ENCODE assay signal across 18 cellular contexts in the genomic region with DNA sequence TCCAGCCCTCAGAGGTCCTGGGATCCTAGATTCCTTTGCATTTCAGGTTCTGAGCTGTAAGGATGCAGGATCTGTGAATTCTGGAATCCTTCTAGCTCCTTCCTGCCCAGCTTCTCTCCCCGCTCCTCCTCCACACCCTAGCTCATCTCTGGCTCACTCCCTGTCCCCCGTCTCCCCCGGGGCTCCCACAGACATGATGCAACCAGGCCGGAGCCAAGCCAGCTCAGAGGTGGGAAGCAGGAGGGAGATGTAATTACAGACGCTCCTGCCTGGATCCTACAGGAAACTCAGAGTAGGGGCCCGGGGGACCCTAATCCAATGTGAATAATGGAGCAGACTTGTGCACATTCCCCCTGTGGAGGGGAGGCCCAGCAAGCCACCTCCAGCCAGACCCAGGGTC. TPM values are rescaled to one million over a fixed set of nuclear protein-coding genes. Genes with fewer than 3 reads are reported as not detected.
DNase-seq lines count a peak whose midpoint lies in the region; ATAC-seq and TF ChIP-seq lines count a peak whose summit lies in the region.
"Had no signal": no experiment of that assay in that cellular context is flagged by ENCODE, and none has a peak within 500 bp of the region (broad histone marks: within the 10 kb centered on the region; RNA-seq: fewer than 3 reads in every experiment).

No MANE protein-coding gene starts in this region.

- H3K27me3 Mint-ChIP-seq in activated T-cell treated with anti-CD3 and anti-CD28 coated beads, Interleukin-2, amount 50 U/mL, for 72 hours (ENCODE audit: low read depth): no peaks in the 10 kb centered on the region
- peaks cover 25 to 71% of the 10 kb centered on the region in 2 donors for H3K27me3 Mint-ChIP-seq in effector memory CD8-positive, alpha-beta T cell

- DNase-seq in EH (ENCODE audit: low read depth) (peak; percentile 84), RPMI7951 (ENCODE audit: low read depth) (peak; percentile 49), fibroblast of mammary gland (ENCODE audit: low read depth) (peak; percentile 72), sciatic nerve (ENCODE audit: low spot score) (no peak), DMS79 treated with DMSO at 0.1 percent for 48 hours (lab: John Stamatoyannopoulos, UW) (no peak)
- no peak for DNase-seq in activated T-cell treated with anti-CD3 and anti-CD28 coated beads, Interleukin-2, amount 50 U/mL, for 72 hours
- no peak for DNase-seq in effector memory CD8-positive, alpha-beta T cell
- DNase-seq: amniotic stem cell, DND-41, NCI-H526 treated with DMSO at 0.1 percent for 48 hours, RPMI8226 had no signal

- no peak for TF ChIP-seq CTCF in fibroblast of mammary gland (conservative IDR thresholded peaks at IDR 0.05; ENCODE audit: control insufficient read depth, insufficient read depth, low read depth, low read length)

- H3K9me3 Mint-ChIP-seq in activated T-cell treated with anti-CD3 and anti-CD28 coated beads, Interleukin-2, amount 50 U/mL, for 72 hours: no peaks in the 10 kb centered on the region
- H3K9me3 Mint-ChIP-seq in effector memory CD8-positive, alpha-beta T cell: no peaks in the 10 kb centered on the region
- H3K9me3 Mint-ChIP-seq: activated T-helper 1 cell treated with anti-CD3 and anti-CD28 coated beads, Interleukin-12 subunit alpha, Interleukin-12 subunit beta, Interleukin-2, Interleukin-4 antibody, amounts not matched to agents 30 ng/mL and 10 ng/mL and 1 ng/mL, durations not matched to agents 14 hours and 24 hours and 36 hours had no signal

- H3K27ac Mint-ChIP-seq in activated T-cell treated with anti-CD3 and anti-CD28 coated beads, Interleukin-2, amount 50 U/mL, for 72 hours: no peak overlapping the region
- H3K27ac Mint-ChIP-seq in effector memory CD8-positive, alpha-beta T cell: no peak overlapping the region
- H3K27ac Mint-ChIP-seq: activated T-helper 1 cell treated with anti-CD3 and anti-CD28 coated beads, Interleukin-12 subunit alpha, Interleukin-12 subunit beta, Interleukin-2, Interleukin-4 antibody, amounts not matched to agents 30 ng/mL and 10 ng/mL and 1 ng/mL, durations not matched to agents 14 hours and 24 hours and 36 hours had no signal

- ATAC-seq in sciatic nerve (peak; percentile 33), HG03521 (IDR thresholded peaks at IDR 0.05; ENCODE audit: unreplicated experiment) (no peak)
- no peak for ATAC-seq in activated T-cell treated with anti-CD3 and anti-CD28 coated beads, Interleukin-2, amount 50 U/mL, for 72 hours (replicated peaks in 1 of 2)
- no peak for ATAC-seq in effector memory CD8-positive, alpha-beta T cell (replicated peaks)

- peaks cover 21% of the 10 kb centered on the region for H3K4me1 Mint-ChIP-seq in activated T-cell treated with anti-CD3 and anti-CD28 coated beads, Interleukin-2, amount 50 U/mL, for 72 hours (ENCODE audit: low read depth)
- peaks cover 12 to 14% of the 10 kb centered on the region in 2 donors for H3K4me1 Mint-ChIP-seq in effector memory CD8-positive, alpha-beta T cell (ENCODE audit: low read depth in 2 of 2)

- intact Hi-C loops in sciatic nerve (cut with DNase I): no loop called here

- no peak overlapping the region for H3K4me3 Mint-ChIP-seq in activated T-cell treated with anti-CD3 and anti-CD28 coated beads, Interleukin-2, amount 50 U/mL, for 72 hours
- H3K4me3 Mint-ChIP-seq in effector memory CD8-positive, alpha-beta T cell: no peak overlapping the region
- H3K4me3 Mint-ChIP-seq: activated T-helper 1 cell treated with anti-CD3 and anti-CD28 coated beads, Interleukin-12 subunit alpha, Interleukin-12 subunit beta, Interleukin-2, Interleukin-4 antibody, amounts not matched to agents 30 ng/mL and 10 ng/mL and 1 ng/mL, durations not matched to agents 14 hours and 24 hours and 36 hours had no signal

- H3K36me3 Mint-ChIP-seq in activated T-cell treated with anti-CD3 and anti-CD28 coated beads, Interleukin-2, amount 50 U/mL, for 72 hours (ENCODE audit: insufficient read depth in 2 of 2): no peaks in the 10 kb centered on the region
- peaks cover 4% of the 10 kb centered on the region for H3K36me3 Mint-ChIP-seq in effector memory CD8-positive, alpha-beta T cell (ENCODE audit: insufficient read depth)

- H3K4me3 ChIP-seq in fibroblast of mammary gland (ENCODE audit: control insufficient read depth, low read depth, low read length): no peak overlapping the region
- H3K4me3 ChIP-seq: BLaER1, coronary artery, esophagus muscularis mucosa, ovary had no signal

RNA-seq across cellular contexts. Expression of gene GNG8, which starts 4.5 kb away (rescaled TPM):
- total RNA-seq in RPMI7951 (2014; rRNA removed; shearing (Covaris generic)): not detected in 2 replicates
- not detected for total RNA-seq in sciatic nerve
- 10 to 100 TPM; 24.8 to 29.5 TPM for total RNA-seq in activated T-cell treated with anti-CD3 and anti-CD28 coated beads, Interleukin-2, amount 50 U/mL, for 72 hours
- total RNA-seq: esophagus muscularis mucosa, lung microvascular endothelial cell, ovary had no signal

RNA-seq across cellular contexts. Expression of gene PTGIR, which starts 6.6 kb away (rescaled TPM):
- total RNA-seq in RPMI7951 (2014; rRNA removed; shearing (Covaris generic)): 0.60 and 0.78 TPM in 2 replicates
- total RNA-seq in sciatic nerve: 8.0 TPM
- total RNA-seq in activated T-cell treated with anti-CD3 and anti-CD28 coated beads, Interleukin-2, amount 50 U/mL, for 72 hours: 10 to 100 TPM; 32.4 to 47.1 TPM

RNA-seq across cellular contexts. Expression of gene DACT3, which starts 29.5 kb away (rescaled TPM):
- 2.2 and 3.3 TPM in 2 replicates for total RNA-seq in RPMI7951 (2014; rRNA removed; shearing (Covaris generic))
- 22.2 TPM for total RNA-seq in sciatic nerve
- total RNA-seq in activated T-cell treated with anti-CD3 and anti-CD28 coated beads, Interleukin-2, amount 50 U/mL, for 72 hours: 1 to 10 TPM; 3.4 to 7.0 TPM

RNA-seq across cellular contexts. Expression of gene CALM3, which starts 30.4 kb away (rescaled TPM):
- 173 and 174 TPM in 2 replicates for total RNA-seq in RPMI7951 (2014; rRNA removed; shearing (Covaris generic))
- 237 TPM for total RNA-seq in sciatic nerve
- 100 to 1,000 TPM; 292 to 300 TPM for total RNA-seq in activated T-cell treated with anti-CD3 and anti-CD28 coated beads, Interleukin-2, amount 50 U/mL, for 72 hours

Comparison
In these comparisons a context has a peak if more than half of its experiments do, and no peak if none do; other contexts are left out.
1. DNase-seq: peak in EH (single experiment), RPMI7951 (single experiment) and fibroblast of mammary gland (single experiment); none in sciatic nerve (single experiment), activated T-cell treated with anti-CD3 and anti-CD28 coated beads, Interleukin-2, amount 50 U/mL, for 72 hours (0 of 2), DMS79 treated with DMSO at 0.1 percent for 48 hours (single experiment) and effector memory CD8-positive, alpha-beta T cell (0 of 3).
2. RNA of gene GNG8, which starts 4.5 kb away (total RNA-seq): 24.8 to 29.5 TPM in activated T-cell treated with anti-CD3 and anti-CD28 coated beads, Interleukin-2, amount 50 U/mL, for 72 hours; not detected in sciatic nerve (single experiment) and not detected in RPMI7951; every median in the first group is over 10 times any median in the second.